Comparison of ENCODE assay signal across 35 cellular contexts in the genomic region with DNA sequence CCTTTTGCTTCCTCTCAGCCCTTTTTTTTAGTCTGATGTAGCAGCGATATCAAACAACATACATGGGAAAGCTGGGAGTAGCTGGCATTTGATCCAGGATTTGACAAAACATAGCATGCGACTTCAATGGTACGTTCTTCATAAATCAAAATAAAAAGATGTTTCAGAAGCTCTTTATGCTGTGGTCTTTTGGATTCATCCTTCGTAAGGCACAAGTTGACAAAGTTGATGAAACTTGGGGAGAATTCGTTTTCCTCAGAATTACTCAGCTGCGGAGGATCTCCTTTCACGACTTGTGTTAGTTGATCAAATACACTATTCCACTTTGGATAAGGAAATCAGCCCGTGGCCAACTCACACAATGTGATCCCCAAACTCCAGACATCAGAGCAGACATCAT.
"Had no signal": no experiment of that assay in that cellular context is flagged by ENCODE, and none has a peak within 500 bp of the region (broad histone marks: within the 10 kb centered on the region; RNA-seq: fewer than 3 reads in every experiment).

No MANE protein-coding gene starts in this region.

- H3K9me3 ChIP-seq: MG63 had no signal

- H3K36me3 ChIP-seq: MG63 had no signal

- H3K27me3 ChIP-seq: MG63 had no signal

- H3K4me3 ChIP-seq: MG63 had no signal

- DNase-seq: Karpas-422, Kasumi-1, MG63, MM.1S, MV-4-11, NCI-H1048, NCI-H1092, NCI-H1092 treated with DMSO at 0.1 percent for 48 hours, NCI-H1105, NCI-H1105 treated with DMSO at 0.1 percent for 48 hours, NCI-H1417, NCI-H1417 treated with DMSO at 0.1 percent for 48 hours, NCI-H1436, NCI-H1436 treated with DMSO at 0.1 percent for 48 hours, NCI-H146, NCI-H1694, NCI-H1694 treated with DMSO at 0.1 percent for 48 hours, NCI-H187, NCI-H187 treated with DMSO at 0.1 percent for 48 hours, NCI-H1930, NCI-H2029, NCI-H2029 treated with DMSO at 0.1 percent for 48 hours, NCI-H2081, NCI-H2081 treated with DMSO at 0.1 percent for 48 hours, NCI-H2107, NCI-H2171, NCI-H2171 treated with DMSO at 0.1 percent for 48 hours, NCI-H2227 treated with DMSO at 0.1 percent for 48 hours, NCI-H226, NCI-H345, NCI-H446, NCI-H446 treated with DMSO at 0.1 percent for 48 hours, NCI-H510A, NCI-H510A treated with DMSO at 0.1 percent for 48 hours, NCI-H524 had no signal
